In genomic region chr17:75272848-75273184, GRCh38 we compare ENCODE assay signal across 10 cellular contexts. TPM values are rescaled to one million over a fixed set of nuclear protein-coding genes. Genes with fewer than 3 reads are reported as not detected.
A peak's percentile ranks its signal among the peaks of the same experiment; 100 is the strongest.
DNase-seq lines count a peak whose midpoint lies in the region; ATAC-seq and TF ChIP-seq lines count a peak whose summit lies in the region.
"Had no signal": no experiment of that assay in that cellular context is flagged by ENCODE, and none has a peak within 500 bp of the region (broad histone marks: within the 10 kb centered on the region; RNA-seq: fewer than 3 reads in every experiment).

No MANE protein-coding gene starts in this region.

- peaks cover 6% of the 10 kb centered on the region for H3F3A ChIP-seq in SK-N-SH (replicated peaks; ENCODE audit: insufficient read depth)

- intact Hi-C loops in MCF 10A (cut with micrococcal nuclease): no loop called here
- intact Hi-C loops in breast epithelium (cut with DNase I; ENCODE audit: low total_unique reads): no loop called here

- H3K9me3 ChIP-seq in breast epithelium (no peaks in the 10 kb centered on the region), SK-N-SH (no peaks in the 10 kb centered on the region), stomach smooth muscle (ENCODE audit: control insufficient read depth in 2 of 2, low read length in 2 of 2) (no peaks in the 10 kb centered on the region), Peyer's patch (no peaks in the 10 kb centered on the region)

- no peak overlapping the region for H3K27ac ChIP-seq in breast epithelium
- peak overlapping the region; percentile 5 to 97; a peak in 3 of 4 replicates for H3K27ac ChIP-seq in SK-N-SH (ENCODE audit: low read depth in 2 of 2, low read length in 1 of 2)
- peak overlapping the region; percentile 58 for H3K27ac ChIP-seq in stomach smooth muscle (ENCODE audit: low read length)
- peak overlapping the region in 1 of 4 donors; percentile 98 for H3K27ac ChIP-seq in Peyer's patch
- H3K27ac ChIP-seq: SJSA1 had no signal

- no peak for ATAC-seq in effector memory CD8-positive, alpha-beta T cell (replicated peaks)

- H3K4me2 ChIP-seq in SK-N-SH: peak overlapping the region; percentile 100

- no peak for DNase-seq in MCF 10A (ENCODE audit: unreplicated experiment)
- DNase-seq in breast epithelium (ENCODE audit: low spot score in 2 of 2): no peak
- no peak for DNase-seq in SK-N-SH
- no peak for DNase-seq in effector memory CD8-positive, alpha-beta T cell
- DNase-seq in LoVo (ENCODE audit: low spot score): no peak
- DNase-seq in Peyer's patch: no peak
- no peak for DNase-seq in NCI-H2227 (lab: John Stamatoyannopoulos, UW; ENCODE audit: unreplicated experiment)
- DNase-seq: NCI-H526 treated with DMSO at 0.1 percent for 48 hours had no signal

- peak overlapping the region; percentile 74 for H3K4me3 Mint-ChIP-seq in MCF 10A (ENCODE audit: unreplicated experiment)
- H3K4me3 Mint-ChIP-seq in effector memory CD8-positive, alpha-beta T cell: peak overlapping the region; percentile 18 to 86

- no peak for TF ChIP-seq EP300 in SK-N-SH (IDR thresholded peaks at IDR 0.05; ENCODE audit: borderline replicate concordance in 1 of 2, low read depth in 1 of 2, low read length in 1 of 2)

- H3K9ac ChIP-seq in SK-N-SH (no peak overlapping the region), stomach smooth muscle (ENCODE audit: low read length in 2 of 2) (peak overlapping the region in 1 of 2 donors; percentile 28)

- no TSS peak for BruUV-seq in MCF 10A (replicated peaks; lab: Mats Ljungman, UMichigan)

- no peak for TF ChIP-seq POLR2A in breast epithelium (IDR thresholded peaks at IDR 0.05)
- TF ChIP-seq POLR2A in Peyer's patch (IDR thresholded peaks at IDR 0.05): no peak

- TF ChIP-seq CTCF in MCF 10A (IDR thresholded peaks at IDR 0.05; ENCODE audit: unreplicated experiment): no peak
- no peak for TF ChIP-seq CTCF in breast epithelium (IDR thresholded peaks at IDR 0.05)
- TF ChIP-seq CTCF in SK-N-SH (IDR thresholded peaks at IDR 0.05): no peak
- TF ChIP-seq CTCF in Peyer's patch (IDR thresholded peaks at IDR 0.05): no peak

- no peak for TF ChIP-seq RAD21 in SK-N-SH (IDR thresholded peaks at IDR 0.05; ENCODE audit: low read length)

- CTCF ChIA-PET in MCF 10A (lab: Yijun Ruan, JAX): interaction anchor here (0.5 to 1.0 kb wide), 2 partner anchors 122 to 663 kb away, joined by 3 read pairs; no protein-coding TSS in a partner anchor
- CTCF ChIA-PET in SK-N-SH (lab: Yijun Ruan, JAX): interaction anchor here (1.0 to 6.8 kb wide), 19 partner anchors 11 to 366 kb away, joined by 3 to 102 read pairs (median 4); partner anchors contain the start of genes GGA3, MRPS7 and SLC25A19

- no peak overlapping the region for H3K27ac Mint-ChIP-seq in MCF 10A (ENCODE audit: low read depth, unreplicated experiment)
- peak overlapping the region; percentile 79 to 84 for H3K27ac Mint-ChIP-seq in effector memory CD8-positive, alpha-beta T cell

- no peak overlapping the region for H2AFZ ChIP-seq in SK-N-SH (ENCODE audit: low read depth)

- H3K9me3 Mint-ChIP-seq in MCF 10A (ENCODE audit: unreplicated experiment): no peaks in the 10 kb centered on the region
- no peaks in the 10 kb centered on the region for H3K9me3 Mint-ChIP-seq in effector memory CD8-positive, alpha-beta T cell

- peaks cover 5 to 8% of the 10 kb centered on the region in 2 donors for H3K4me1 ChIP-seq in breast epithelium
- peaks cover 24 to 44% of the 10 kb centered on the region in 2 experiments; a peak in 3 of 4 replicates for H3K4me1 ChIP-seq in SK-N-SH (ENCODE audit: control insufficient read depth in 1 of 2, insufficient read depth in 2 of 2, low read depth in 1 of 2, low read length in 1 of 2)
- peaks cover 35% of the 10 kb centered on the region for H3K4me1 ChIP-seq in stomach smooth muscle (ENCODE audit: control insufficient read depth, insufficient read depth, low read length)
- H3K4me1 ChIP-seq in Peyer's patch: peaks cover 0 to 21% (median 9%) of the 10 kb centered on the region in 4 donors

- H3K4me3 ChIP-seq in breast epithelium: no peak overlapping the region
- H3K4me3 ChIP-seq in SK-N-SH (ENCODE audit: low read depth in 2 of 2, low read length in 1 of 2): no peak overlapping the region; a peak in 1 of 4 replicates
- H3K4me3 ChIP-seq in stomach smooth muscle (ENCODE audit: low read length in 2 of 2): peak overlapping the region in 1 of 2 donors; percentile 40
- H3K4me3 ChIP-seq in Peyer's patch: no peak overlapping the region
- H3K4me3 ChIP-seq: SJSA1 had no signal

- 63% methylated on average over 3 of the region's 3 CpGs for WGBS in SK-N-SH (ENCODE audit: low lambda C conversion rate)

- H3K27me3 ChIP-seq in breast epithelium: no peaks in the 10 kb centered on the region
- no peaks in the 10 kb centered on the region for H3K27me3 ChIP-seq in SK-N-SH (ENCODE audit: insufficient read depth)
- no peaks in the 10 kb centered on the region for H3K27me3 ChIP-seq in stomach smooth muscle (ENCODE audit: control insufficient read depth in 1 of 2, insufficient read depth in 2 of 2, low read length in 2 of 2)
- H3K27me3 ChIP-seq in Peyer's patch: no peaks in the 10 kb centered on the region
- H3K27me3 ChIP-seq: SJSA1 had no signal

- H3K27me3 Mint-ChIP-seq in MCF 10A (ENCODE audit: insufficient read depth, unreplicated experiment): no peaks in the 10 kb centered on the region
- H3K27me3 Mint-ChIP-seq in effector memory CD8-positive, alpha-beta T cell: no peaks in the 10 kb centered on the region

- POLR2A ChIA-PET in MCF 10A (lab: Yijun Ruan, JAX) (interaction anchor here (0.7 to 6.8 kb wide), 5 partner anchors 11 to 122 kb away, joined by 3 to 142 read pairs (median 23); partner anchors contain the start of genes GGA3, MRPS7 and SLC25A19), SK-N-SH (lab: Yijun Ruan, JAX) (interaction anchor here (0.7 to 5.3 kb wide), 8 partner anchors 9 to 133 kb away, joined by 3 to 67 read pairs (median 6); partner anchors contain the start of genes GGA3, GRB2, MRPS7 and SLC25A19)

- H3K36me3 ChIP-seq in breast epithelium: no peaks in the 10 kb centered on the region
- H3K36me3 ChIP-seq in SK-N-SH (replicated peaks in 1 of 2; ENCODE audit: control insufficient read depth in 1 of 2, insufficient read depth in 2 of 2, low read length in 1 of 2): no peaks in the 10 kb centered on the region
- H3K36me3 ChIP-seq in stomach smooth muscle (ENCODE audit: control insufficient read depth in 2 of 2, insufficient read depth in 2 of 2, low read length in 2 of 2): no peaks in the 10 kb centered on the region
- H3K36me3 ChIP-seq in Peyer's patch: no peaks in the 10 kb centered on the region

- H3K36me3 Mint-ChIP-seq in MCF 10A (ENCODE audit: insufficient read depth, unreplicated experiment): peaks cover 13% of the 10 kb centered on the region
- H3K36me3 Mint-ChIP-seq in effector memory CD8-positive, alpha-beta T cell (ENCODE audit: insufficient read depth): peaks cover 10% of the 10 kb centered on the region

- H3K79me2 ChIP-seq in SK-N-SH (ENCODE audit: insufficient read depth): peaks cover 9% of the 10 kb centered on the region

- no peaks in the 10 kb centered on the region for H3K9me2 ChIP-seq in SK-N-SH

- H4K20me1 ChIP-seq in SK-N-SH (ENCODE audit: insufficient read depth): no peaks in the 10 kb centered on the region

- H3K4me1 Mint-ChIP-seq in MCF 10A (ENCODE audit: insufficient read depth, unreplicated experiment): peaks cover 28% of the 10 kb centered on the region
- peaks cover 20 to 22% of the 10 kb centered on the region in 2 donors for H3K4me1 Mint-ChIP-seq in effector memory CD8-positive, alpha-beta T cell (ENCODE audit: low read depth in 2 of 2)

TF ChIP-seq in SK-N-SH, 30 proteins besides CTCF, POLR2A, EP300 and RAD21 (continues in another document):
- peak; percentile 74; the same call in 1 of the 2 replicates for TF ChIP-seq MXI1 (IDR thresholded peaks at IDR 0.05; ENCODE audit: low read depth, low read length)
- TF ChIP-seq GATA2 (CRISPR knock-in tag; IDR thresholded peaks at IDR 0.05): peak; percentile 86

RNA-seq across cellular contexts. Expression of gene MIF4GD, which starts 1.8 kb away (rescaled TPM):
- 23.3 and 29.6 TPM in 2 replicates for total RNA-seq in MCF 10A (2022)
- 10 to 100 TPM; 26.2 to 38.7 (median 28.8) TPM for total RNA-seq in breast epithelium
- polyA plus RNA-seq in SK-N-SH (2012; rRNA removed): 65.4 and 70.0 TPM in 2 replicates
- 43.0 and 58.4 TPM in 2 replicates for polyA plus RNA-seq in SK-N-SH (2012; cell fraction: cytosol; rRNA removed)
- polyA plus RNA-seq in SK-N-SH (2012; cell fraction: nucleus; rRNA removed): 41.0 and 49.6 TPM in 2 replicates
- total RNA-seq in Peyer's patch: 10 to 100 TPM; 14.5 to 35.5 (median 18.9) TPM

RNA-seq across cellular contexts. Expression of gene MRPS7, which starts 11.1 kb away (rescaled TPM):
- total RNA-seq in MCF 10A (2022) (73.9 and 75.0 TPM in 2 replicates), breast epithelium (10 to 100 TPM; 37.0 to 46.5 (median 40.1) TPM), Peyer's patch (10 to 100 TPM; 23.9 to 53.6 (median 45.3) TPM)
- polyA plus RNA-seq in SK-N-SH (2012; rRNA removed): 82.8 and 90.4 TPM in 2 replicates
- 77.5 and 82.2 TPM in 2 replicates for polyA plus RNA-seq in SK-N-SH (2012; cell fraction: cytosol; rRNA removed)
- 74.4 and 85.5 TPM in 2 replicates for polyA plus RNA-seq in SK-N-SH (2012; cell fraction: nucleus; rRNA removed)

RNA-seq across cellular contexts. Expression of gene GGA3, which starts 11.4 kb away (rescaled TPM):
- total RNA-seq in MCF 10A (2022): 32.7 and 39.5 TPM in 2 replicates
- total RNA-seq in breast epithelium: 10 to 100 TPM; 20.0 to 35.0 (median 32.8) TPM
- 42.5 and 43.7 TPM in 2 replicates for polyA plus RNA-seq in SK-N-SH (2012; rRNA removed)
- 13.3 and 21.1 TPM in 2 replicates for polyA plus RNA-seq in SK-N-SH (2012; cell fraction: cytosol; rRNA removed)
- polyA plus RNA-seq in SK-N-SH (2012; cell fraction: nucleus; rRNA removed): 183 and 203 TPM in 2 replicates
- total RNA-seq in Peyer's patch: 100 to 1,000 TPM in 1 of 4 donors, 10 to 100 TPM in 3; 34.0 to 153 (median 77.0) TPM

RNA-seq across cellular contexts. Expression of gene SLC25A19, which starts 16.4 kb away (rescaled TPM):
- total RNA-seq in MCF 10A (2022) (14.8 and 22.6 TPM in 2 replicates), breast epithelium (10 to 100 TPM; 11.4 to 13.8 (median 12.3) TPM), Peyer's patch (10 to 100 TPM in 3 of 4 donors, 1 to 10 TPM in 1; 8.2 to 24.8 (median 17.0) TPM)
- 11.7 and 13.2 TPM in 2 replicates for polyA plus RNA-seq in SK-N-SH (2012; rRNA removed)
- polyA plus RNA-seq in SK-N-SH (2012; cell fraction: cytosol; rRNA removed): 7.0 and 10.2 TPM in 2 replicates
- 14.6 and 19.1 TPM in 2 replicates for polyA plus RNA-seq in SK-N-SH (2012; cell fraction: nucleus; rRNA removed)

Comparison
In these comparisons a context has a peak if more than half of its experiments do, and no peak if none do; other contexts are left out.
1. H3K27ac ChIP-seq: peak in SK-N-SH (2 of 2) and stomach smooth muscle (single experiment); none in breast epithelium (0 of 2).